Comparison of ENCODE assay signal across 1 cellular context in the genomic region with DNA sequence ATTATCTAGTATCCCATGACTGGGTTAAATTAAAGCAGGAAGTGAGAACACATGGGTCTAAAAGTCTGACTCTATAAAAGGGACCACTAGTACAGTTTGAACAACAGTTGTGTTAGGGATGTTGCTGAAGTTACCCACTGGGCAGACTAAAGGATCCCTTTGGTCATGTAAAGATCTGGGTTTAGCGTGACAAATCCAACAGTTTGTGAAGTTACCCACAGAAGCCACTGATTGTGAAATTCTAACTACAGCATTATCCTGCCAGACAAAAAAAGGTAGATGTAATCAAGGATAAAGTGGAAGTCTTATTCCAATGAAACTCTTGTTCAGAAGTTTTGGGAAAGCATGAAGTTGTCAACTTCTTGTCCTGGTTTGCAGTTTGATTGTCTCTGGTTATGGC.
TF ChIP-seq lines count a peak whose summit lies in the region.

No MANE protein-coding gene starts in this region.

TF ChIP-seq in IMR-90, 13 proteins besides CTCF, POLR2A, EP300 and RAD21:
- no peak for TF ChIP-seq SMC3 (IDR thresholded peaks at IDR 0.05; ENCODE audit: low read depth, low read length)
- TF ChIP-seq CEBPB (IDR thresholded peaks at IDR 0.05; ENCODE audit: low read depth, low read length), result peak; percentile 63
